Comparison of ENCODE assay signal across 9 cellular contexts in the genomic region with DNA sequence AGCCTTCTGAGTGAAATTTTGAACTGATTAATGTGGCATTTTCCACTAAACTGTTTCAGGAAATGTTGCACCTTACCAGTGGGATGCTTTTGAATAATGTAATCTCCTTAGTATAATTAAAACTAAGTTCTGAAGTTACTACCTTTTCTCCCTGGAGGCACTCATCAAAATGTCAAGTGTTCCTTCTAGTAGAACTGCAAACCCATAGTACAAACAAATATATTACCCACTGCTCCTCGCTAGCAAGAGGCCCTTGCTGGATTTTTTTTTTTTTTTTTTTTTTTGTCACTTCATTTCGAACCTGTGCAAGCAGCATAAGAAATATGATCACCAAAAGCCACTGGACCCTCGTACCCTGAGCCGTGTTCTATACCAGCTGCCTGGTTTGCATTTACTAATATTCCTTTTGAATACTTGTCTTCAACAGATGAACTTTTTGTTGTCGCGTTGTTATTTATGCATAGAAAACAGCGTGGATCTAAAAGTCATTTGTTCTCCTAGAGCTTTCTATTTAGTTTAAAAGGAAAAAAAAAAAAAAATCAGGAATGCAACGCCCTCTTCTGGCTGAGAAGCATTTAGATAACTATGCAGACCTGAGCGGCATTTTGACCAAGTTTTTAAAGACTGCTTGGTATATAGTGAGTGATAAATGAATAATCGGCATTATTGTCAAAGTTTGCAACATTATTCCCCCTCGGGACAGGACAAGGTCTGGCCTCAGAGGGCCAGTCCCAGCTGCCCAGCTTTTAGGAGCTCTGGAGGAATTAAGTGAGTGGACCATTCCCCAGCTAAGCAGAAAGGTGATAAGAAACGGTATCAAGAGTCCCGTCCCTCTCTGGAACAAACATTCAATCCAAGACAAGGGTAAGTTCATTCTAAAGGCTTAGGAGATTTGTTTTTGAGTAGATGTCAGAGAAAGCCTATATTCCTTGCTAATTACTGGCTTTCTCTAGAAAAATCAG.
DNase-seq lines count a peak whose midpoint lies in the region; ATAC-seq and TF ChIP-seq lines count a peak whose summit lies in the region.
"Had no signal": no experiment of that assay in that cellular context is flagged by ENCODE, and none has a peak within 500 bp of the region (broad histone marks: within the 10 kb centered on the region; RNA-seq: fewer than 3 reads in every experiment).

No MANE protein-coding gene starts in this region.

- no peaks in the 10 kb centered on the region for H3K27me3 ChIP-seq in neural cell (ENCODE audit: insufficient read depth, low read depth, low read length)

- H3K9me3 ChIP-seq in neural cell (ENCODE audit: low read length): no peaks in the 10 kb centered on the region

- ATAC-seq in HG03025 (IDR thresholded peaks at IDR 0.05; ENCODE audit: low FRiP score, unreplicated experiment): no peak
- ATAC-seq in GM19397 (IDR thresholded peaks at IDR 0.05; ENCODE audit: unreplicated experiment): no peak

- no peak overlapping the region for H3K27ac ChIP-seq in neural cell (ENCODE audit: low read length)
- H3K27ac ChIP-seq: skin epidermis had no signal

- no peak for TF ChIP-seq EP300 in neural cell (conservative IDR thresholded peaks at IDR 0.05; ENCODE audit: poor library complexity, severe bottlenecking)

- no peak overlapping the region for H3K4me2 ChIP-seq in neural cell (ENCODE audit: low read length)

- TF ChIP-seq CTCF in choroid plexus epithelial cell (conservative IDR thresholded peaks at IDR 0.05; ENCODE audit: low read depth, low read length) (peak; percentile 66), neural cell (IDR thresholded peaks at IDR 0.05; ENCODE audit: poor library complexity, severe bottlenecking) (peak; percentile 76)

- no peak overlapping the region for H2AFZ ChIP-seq in neural cell (ENCODE audit: low read depth, low read length)

- H3K4me3 ChIP-seq in choroid plexus epithelial cell (ENCODE audit: low read depth, low read length): no peak overlapping the region
- no peak overlapping the region for H3K4me3 ChIP-seq in neural cell (ENCODE audit: low read length)
- H3K4me3 ChIP-seq: skin epidermis had no signal

- TF ChIP-seq RAD21 in neural cell (conservative IDR thresholded peaks at IDR 0.05): peak; percentile 77

- no peaks in the 10 kb centered on the region for H3K9me2 ChIP-seq in neural cell (ENCODE audit: insufficient read depth, low read length)

- H3K79me2 ChIP-seq in neural cell (replicated peaks; ENCODE audit: insufficient read depth, low read length): no peaks in the 10 kb centered on the region

- DNase-seq in GM04503 (ENCODE audit: low read depth) (peak; percentile 7), NAMALWA (ENCODE audit: low spot score) (peak; percentile 16), choroid plexus epithelial cell (ENCODE audit: low read depth) (peak; percentile 64), NCI-H524 treated with DMSO at 0.1 percent for 48 hours (lab: John Stamatoyannopoulos, UW) (no peak)
- no peak for DNase-seq in activated CD4-positive, alpha-beta T cell treated with anti-CD3 and anti-CD28 coated beads, Interleukin-2, amount 50 U/mL, for 4 hours

- H3K9ac ChIP-seq in neural cell (ENCODE audit: low read length): no peak overlapping the region

- H3K36me3 ChIP-seq in neural cell (ENCODE audit: insufficient read depth, low read length): no peaks in the 10 kb centered on the region

- no peaks in the 10 kb centered on the region for H3F3A ChIP-seq in neural cell (ENCODE audit: insufficient read depth, low read length, poor library complexity, severe bottlenecking)

- H4K20me1 ChIP-seq in neural cell (ENCODE audit: insufficient read depth): no peaks in the 10 kb centered on the region

TF ChIP-seq in neural cell, 6 proteins besides CTCF, POLR2A, EP300 and RAD21:
- peak; percentile 84 for TF ChIP-seq SMC3 (conservative IDR thresholded peaks at IDR 0.05; ENCODE audit: poor library complexity)
- TF ChIP-seq TAF1 (IDR thresholded peaks at IDR 0.05; ENCODE audit: low read depth): no peak
TF ChIP-seq in neural cell: peak in this region for 1.

Comparison
In these comparisons a context has a peak if more than half of its experiments do, and no peak if none do; other contexts are left out.
1. DNase-seq: peak in GM04503 (single experiment), NAMALWA (single experiment) and choroid plexus epithelial cell (single experiment); none in NCI-H524 treated with DMSO at 0.1 percent for 48 hours (single experiment) and activated CD4-positive, alpha-beta T cell treated with anti-CD3 and anti-CD28 coated beads, Interleukin-2, amount 50 U/mL, for 4 hours (0 of 2).